In genomic region chr16:75764154-75764768, GRCh38 we compare ENCODE assay signal across 9 cellular contexts. TPM values are rescaled to one million over a fixed set of nuclear protein-coding genes. Genes with fewer than 3 reads are reported as not detected.
DNase-seq lines count a peak whose midpoint lies in the region; ATAC-seq, FAIRE-seq and TF ChIP-seq lines count a peak whose summit lies in the region.
"Had no signal": no experiment of that assay in that cellular context is flagged by ENCODE, and none has a peak within 500 bp of the region (broad histone marks: within the 10 kb centered on the region; RNA-seq: fewer than 3 reads in every experiment).

No MANE protein-coding gene starts in this region.

- no peak for TF ChIP-seq POLR2A in H1 (IDR thresholded peaks at IDR 0.05; ENCODE audit: control extremely low read depth in 1 of 2, low read depth in 2 of 2, low read length in 2 of 2)

- ATAC-seq in GM19397 (IDR thresholded peaks at IDR 0.05; ENCODE audit: unreplicated experiment) (peak; percentile 86), HG03442 (IDR thresholded peaks at IDR 0.05; ENCODE audit: unreplicated experiment) (peak; percentile 85)
- ATAC-seq in stimulated activated naive CD8-positive, alpha-beta T cell treated with anti-CD3 and anti-CD28 coated beads, Interleukin-15, Interleukin-2, amounts not matched to agents 100 U/mL and 50 U/mL, for 24 hours = peak; percentile 86

- H2AFZ ChIP-seq in H1 (ENCODE audit: low read length) = no peak overlapping the region

- H2BK5ac ChIP-seq in H1 (ENCODE audit: low read depth, low read length) = no peak overlapping the region

- H3K56ac ChIP-seq in H1 (replicated peaks; ENCODE audit: insufficient read length, low read depth, low read length) = no peak overlapping the region

- H4K5ac ChIP-seq in H1 (ENCODE audit: insufficient read length, low read depth, low read length) = no peak overlapping the region

- no peaks in the 10 kb centered on the region for H3K9me3 ChIP-seq in H1 (ENCODE audit: insufficient read depth in 2 of 2, low read depth in 1 of 2, low read length in 1 of 2)

- no peaks in the 10 kb centered on the region; the same call in 1 of the 2 replicates for H3K23me2 ChIP-seq in H1 (ENCODE audit: low read depth, low read length)

- no peak overlapping the region for H3K4ac ChIP-seq in H1 (replicated peaks; ENCODE audit: insufficient read length, low read depth, low read length)

- H3K27ac ChIP-seq in H1 (ENCODE audit: low read depth, low read length) = no peak overlapping the region

- CTCF ChIA-PET in activated CD4-positive, alpha-beta memory T cell treated with anti-CD3 and anti-CD28 coated beads for 36 hours (lab: Charles Lee) = interaction anchor here (0.6 to 2.1 kb wide), 23 partner anchors 8 to 1408 kb away, joined by 3 to 20 read pairs (median 5); partner anchors contain the start of genes CFDP1, KARS1, TERF2IP and TMEM170A
- CTCF ChIA-PET in H1 (lab: Charles Lee; ENCODE audit: partially characterized antibody) = interaction anchor here (0.6 to 1.5 kb wide), 10 partner anchors 15 to 1416 kb away, joined by 3 to 7 read pairs (median 4); partner anchors contain the start of genes KARS1 and TERF2IP

- H3K36me3 ChIP-seq in H1 (ENCODE audit: control insufficient read depth in 2 of 4, insufficient read depth in 4 of 4, low read length in 3 of 4) = no peaks in the 10 kb centered on the region

- H3K23ac ChIP-seq in H1 (ENCODE audit: insufficient read length) = no peak overlapping the region

- peaks cover 4% of the 10 kb centered on the region for H3K27me3 Mint-ChIP-seq in activated CD4-positive, alpha-beta memory T cell treated with anti-CD3 and anti-CD28 coated beads for 36 hours
- peaks cover 17% of the 10 kb centered on the region for H3K27me3 Mint-ChIP-seq in mesothelial cell of epicardium (ENCODE audit: low read depth)

- no peak overlapping the region for H2BK12ac ChIP-seq in H1 (ENCODE audit: low read depth, low read length)

- no peak overlapping the region for H2BK15ac ChIP-seq in H1 (ENCODE audit: low read length)

- POLR2A ChIA-PET in activated CD4-positive, alpha-beta memory T cell treated with anti-CD3 and anti-CD28 coated beads for 36 hours (lab: Charles Lee) = no interaction called here
- POLR2A ChIA-PET in H1 (lab: Charles Lee; ENCODE audit: partially characterized antibody) = no interaction called here

- no peak overlapping the region for H2BK120ac ChIP-seq in H1 (replicated peaks; ENCODE audit: low read depth, low read length)

- peak; percentile 73 for DNase-seq in COR-L47 (lab: John Stamatoyannopoulos, UW)
- peak; percentile 21 for DNase-seq in NCI-H526 treated with DMSO at 0.1 percent for 48 hours (lab: John Stamatoyannopoulos, UW)
- peak; percentile 70 for DNase-seq in activated CD4-positive, alpha-beta memory T cell treated with anti-CD3 and anti-CD28 coated beads for 36 hours
- peak; percentile 5 to 53 for DNase-seq in H1 (ENCODE audit: low read depth in 1 of 2, low spot score in 2 of 2)
- DNase-seq in mesothelial cell of epicardium (ENCODE audit: low spot score in 2 of 2, unreplicated experiment in 2 of 2) = no peak
- peak; percentile 46 for DNase-seq in stimulated activated naive CD8-positive, alpha-beta T cell treated with anti-CD3 and anti-CD28 coated beads, Interleukin-15, Interleukin-2, amounts not matched to agents 100 U/mL and 50 U/mL, for 24 hours

- peaks cover 0 to 3% (median 1%) of the 10 kb centered on the region in 4 experiments; a peak in 2 of 7 replicates for H3K4me1 ChIP-seq in H1 (replicated peaks in 1 of 4; ENCODE audit: control insufficient read depth in 3 of 4, insufficient read depth in 4 of 4, low read length in 3 of 4)

- no peak overlapping the region for H3K9ac ChIP-seq in H1 (replicated peaks in 1 of 4; ENCODE audit: extremely low read depth in 1 of 4, low read depth in 3 of 4, low read length in 3 of 4)

- H4K20me1 ChIP-seq in H1 (replicated peaks in 1 of 2; ENCODE audit: control insufficient read depth in 1 of 2, insufficient read depth in 2 of 2, low read length in 2 of 2) = no peaks in the 10 kb centered on the region

- intact Hi-C loops in activated CD4-positive, alpha-beta memory T cell treated with anti-CD3 and anti-CD28 coated beads for 36 hours (cut with micrococcal nuclease) = loop anchor here (1.0 to 10.0 kb wide), 8 partner anchors 69 to 565 kb away; partner anchors contain the start of genes ADAT1, GABARAPL2, KARS1 and TERF2IP

- FAIRE-seq in H1 (lab: Jason Lieb, UNC) = peak; percentile 74

- H3K27ac Mint-ChIP-seq in activated CD4-positive, alpha-beta memory T cell treated with anti-CD3 and anti-CD28 coated beads for 36 hours = no peak overlapping the region
- no peak overlapping the region for H3K27ac Mint-ChIP-seq in mesothelial cell of epicardium

- no peak overlapping the region for H3K4me3 Mint-ChIP-seq in activated CD4-positive, alpha-beta memory T cell treated with anti-CD3 and anti-CD28 coated beads for 36 hours
- no peak overlapping the region for H3K4me3 Mint-ChIP-seq in mesothelial cell of epicardium

- no peaks in the 10 kb centered on the region for H3K79me1 ChIP-seq in H1 (ENCODE audit: low read depth, low read length)

- H3K4me2 ChIP-seq in H1 (ENCODE audit: insufficient read depth in 1 of 2, low read depth in 2 of 2, low read length in 2 of 2) = no peak overlapping the region

- no peak overlapping the region for H2AK5ac ChIP-seq in H1 (ENCODE audit: low read depth, low read length)

- no peak overlapping the region for H4K8ac ChIP-seq in H1 (ENCODE audit: extremely low read depth, insufficient read depth, low read length)

- H3K4me3 ChIP-seq in H1 (ENCODE audit: extremely low read depth in 1 of 4, insufficient read depth in 2 of 4, low read depth in 3 of 4, low read length in 4 of 4) = no peak overlapping the region

- 31% methylated on average over 7 of the region's 7 CpGs; no CpG with 5 or more reads in 1 of the 2 experiments for WGBS in H1 (ENCODE audit: extremely low coverage in 1 of 2, insufficient coverage in 1 of 2, insufficient read length in 1 of 2, insufficient replicate concordance in 2 of 2, low coverage in 1 of 2, low lambda C conversion rate in 2 of 2, missing lambda C conversion rate in 1 of 2), 2 experiments

- H3K4me1 Mint-ChIP-seq in activated CD4-positive, alpha-beta memory T cell treated with anti-CD3 and anti-CD28 coated beads for 36 hours (ENCODE audit: low read depth) = peaks cover 11% of the 10 kb centered on the region
- no peaks in the 10 kb centered on the region for H3K4me1 Mint-ChIP-seq in mesothelial cell of epicardium

- no peak for TF ChIP-seq EP300 in H1 (IDR thresholded peaks at IDR 0.05; ENCODE audit: borderline replicate concordance in 1 of 2, low read depth in 2 of 2, low read length in 2 of 2)

- no peak overlapping the region for H3K18ac ChIP-seq in H1 (ENCODE audit: extremely low read depth, low read length)

- TF ChIP-seq RAD21 in H1 (IDR thresholded peaks at IDR 0.05 in 1 of 2, conservative IDR thresholded peaks at IDR 0.05 in 1 of 2; ENCODE audit: low read depth in 2 of 2, low read length in 2 of 2) = peak; percentile 96 to 97

- no peaks in the 10 kb centered on the region for H3K36me3 Mint-ChIP-seq in activated CD4-positive, alpha-beta memory T cell treated with anti-CD3 and anti-CD28 coated beads for 36 hours
- H3K36me3 Mint-ChIP-seq in mesothelial cell of epicardium = no peaks in the 10 kb centered on the region

- TF ChIP-seq CTCF in H1 (IDR thresholded peaks at IDR 0.05; ENCODE audit: control extremely low read depth in 1 of 3, insufficient read depth in 1 of 3, low read depth in 1 of 3, low read length in 3 of 3) (peak in 2 of 3 experiments; percentile 79 to 80; a peak in 3 of 4 replicates), mesothelial cell of epicardium (IDR thresholded peaks at IDR 0.05; ENCODE audit: unreplicated experiment) (peak; percentile 24)

- H3K14ac ChIP-seq in H1 (ENCODE audit: insufficient read length) = no peak overlapping the region

- H3K9me3 Mint-ChIP-seq in activated CD4-positive, alpha-beta memory T cell treated with anti-CD3 and anti-CD28 coated beads for 36 hours = no peaks in the 10 kb centered on the region
- peaks cover 8% of the 10 kb centered on the region for H3K9me3 Mint-ChIP-seq in mesothelial cell of epicardium

- peaks cover 0 to 1% (median 0%) of the 10 kb centered on the region in 4 experiments; a peak in 1 of 7 replicates for H3K27me3 ChIP-seq in H1 (replicated peaks in 1 of 4; ENCODE audit: control insufficient read depth in 3 of 4, extremely low read depth in 1 of 4, insufficient read depth in 3 of 4, low read length in 3 of 4)

- H3K79me2 ChIP-seq in H1 (ENCODE audit: control insufficient read depth in 1 of 2, insufficient read depth in 2 of 2, low read length in 2 of 2) = no peaks in the 10 kb centered on the region

- H2BK20ac ChIP-seq in H1 (ENCODE audit: low read length) = no peak overlapping the region

- no peak overlapping the region for H4K91ac ChIP-seq in H1 (replicated peaks; ENCODE audit: insufficient read length, low read length)

TF ChIP-seq in H1, 55 proteins besides CTCF, POLR2A, EP300 and RAD21:
- TF ChIP-seq CREB1 (IDR thresholded peaks at IDR 0.05) (0 out of 2 replicates have a peak, but pooled peaks have one; percentile 56), SIRT6 (IDR thresholded peaks at IDR 0.05; ENCODE audit: low read length) (no peak)
TF ChIP-seq in H1: peak in this region for 1.

RNA-seq across cellular contexts. Expression of gene CPHXL, which starts 38.0 kb away (rescaled TPM):
- not detected for total RNA-seq in activated CD4-positive, alpha-beta memory T cell treated with anti-CD3 and anti-CD28 coated beads for 36 hours
- not detected in 2 replicates for total RNA-seq in H1 (2021; fragmentation: NEBNext Ultra II Directional; extraction: Animal tissue kit (Norgen Biotek cat#: 25700))
- polyA plus RNA-seq in H1 (2011; rRNA removed) = not detected in 2 replicates
- not detected for polyA plus RNA-seq in H1 (2011; cell fraction: cytosol; rRNA removed)
- polyA plus RNA-seq in H1 (2011; cell fraction: nucleus; rRNA removed) = not detected
- polyA plus RNA-seq in H1 (2012, experiment 1 of 2) = not detected in 4 replicates
- polyA plus RNA-seq in H1 (2012, experiment 2 of 2) = not detected
- not detected for polyA plus RNA-seq in H1 (2013, experiment 1 of 2)
- not detected for polyA plus RNA-seq in H1 (2013, experiment 2 of 2)
- polyA minus RNA-seq in H1 (2011; rRNA and poly(A)+ RNA removed) = not detected in 2 replicates
- polyA minus RNA-seq in H1 (2011; cell fraction: cytosol; rRNA and poly(A)+ RNA removed) = not detected
- polyA minus RNA-seq in H1 (2011; cell fraction: nucleus; rRNA and poly(A)+ RNA removed) = not detected
- total RNA-seq in mesothelial cell of epicardium = not detected in 3 replicates
- polyA plus RNA-seq: adipose tissue had no signal

Comparison
In these comparisons a context has a peak if more than half of its experiments do, and no peak if none do; other contexts are left out.
1. DNase-seq: peak in COR-L47 (single experiment), NCI-H526 treated with DMSO at 0.1 percent for 48 hours (single experiment), activated CD4-positive, alpha-beta memory T cell treated with anti-CD3 and anti-CD28 coated beads for 36 hours (single experiment), H1 (2 of 2) and stimulated activated naive CD8-positive, alpha-beta T cell treated with anti-CD3 and anti-CD28 coated beads, Interleukin-15, Interleukin-2, amounts not matched to agents 100 U/mL and 50 U/mL, for 24 hours (single experiment); none in mesothelial cell of epicardium (0 of 2).
2. Peak in every context shown above with its lines, with median percentiles within 50 percentile points of each other: ATAC-seq.